ENCODE assay signal across 8 cellular contexts in genomic region chr11:1763796-1764661, GRCh38. TPM values are rescaled to one million over a fixed set of nuclear protein-coding genes. Genes with fewer than 3 reads are reported as not detected.
DNase-seq lines count a peak whose midpoint lies in the region; ATAC-seq and TF ChIP-seq lines count a peak whose summit lies in the region.

TSS of gene CTSD (minus strand) at chr11:1763927. CDS start at chr11:1763859, 68 bp downstream.

- peak within 1 kb of the TSS; percentile 85 for H3K4me3 ChIP-seq in CD8-positive, alpha-beta T cell (ENCODE audit: low read depth, low read length)
- H3K4me3 ChIP-seq in Panc1 (ENCODE audit: low read depth in 2 of 2, low read length in 2 of 2), result peak within 1 kb of the TSS; percentile 88 to 90

- peak within 1 kb of the TSS; percentile 45 for H3K27ac ChIP-seq in CD8-positive, alpha-beta T cell (ENCODE audit: low read depth, low read length)
- peak within 1 kb of the TSS; percentile 94 for H3K27ac ChIP-seq in Panc1 (ENCODE audit: low read length)

- intact Hi-C loops in CD8-positive, alpha-beta T cell (cut with DNase I, micrococcal nuclease), result loop anchor here (2.0 to 5.0 kb wide), 3 partner anchors 69 to 638 kb away; partner anchors contain the start of genes CD81 (in 1 of the 2) and TSSC4 (in 1 of the 2)
- intact Hi-C loops in Panc1 (cut with micrococcal nuclease; ENCODE audit: unreplicated experiment), result loop anchor here (5.0 kb wide), 1 partner anchor 68 kb away; the partner anchor contains the start of gene SYT8

- in situ Hi-C loops in Panc1 (cut with HindIII; ENCODE audit: low pct_unique_long_range_greater_than_20kb, low sequenced_read_pairs), result no loop called here

- peak within 1 kb of the TSS; percentile 86 for H3K27ac Mint-ChIP-seq in CD8-positive, alpha-beta T cell
- H3K27ac Mint-ChIP-seq in naive thymus-derived CD8-positive, alpha-beta T cell, result peak within 1 kb of the TSS; percentile 85 to 95 (median 90)
- H3K27ac Mint-ChIP-seq in stimulated activated naive B cell treated with anti-CD40 and anti-IgM and Interleukin-4, amounts not matched to agents 10 μg/mL and 1 μg/mL and 100 μg/mL, for 72 hours, result peak within 1 kb of the TSS; percentile 96

- no peaks in the 10 kb centered on the region for H3K27me3 ChIP-seq in CD8-positive, alpha-beta T cell (ENCODE audit: insufficient read depth, low read length)
- H3K27me3 ChIP-seq in Panc1 (ENCODE audit: control insufficient read depth, insufficient read depth, low read length), result no peaks in the 10 kb centered on the region

- no peaks in the 10 kb centered on the region for H3K9me3 Mint-ChIP-seq in CD8-positive, alpha-beta T cell
- no peaks in the 10 kb centered on the region for H3K9me3 Mint-ChIP-seq in naive thymus-derived CD8-positive, alpha-beta T cell
- no peaks in the 10 kb centered on the region for H3K9me3 Mint-ChIP-seq in stimulated activated naive B cell treated with anti-CD40 and anti-IgM and Interleukin-4, amounts not matched to agents 10 μg/mL and 1 μg/mL and 100 μg/mL, for 72 hours

- no peaks in the 10 kb centered on the region for H3K9me3 ChIP-seq in CD8-positive, alpha-beta T cell (ENCODE audit: low read length)
- no peaks in the 10 kb centered on the region for H3K9me3 ChIP-seq in Panc1 (ENCODE audit: control insufficient read depth, insufficient read depth, low read depth, low read length)

- no TSS peak for BruUV-seq in Panc1 (replicated peaks; lab: Mats Ljungman, UMichigan)

- no peaks in the 10 kb centered on the region for H3K27me3 Mint-ChIP-seq in CD8-positive, alpha-beta T cell (ENCODE audit: low read depth)
- H3K27me3 Mint-ChIP-seq in naive thymus-derived CD8-positive, alpha-beta T cell, result no peaks in the 10 kb centered on the region
- H3K27me3 Mint-ChIP-seq in stimulated activated naive B cell treated with anti-CD40 and anti-IgM and Interleukin-4, amounts not matched to agents 10 μg/mL and 1 μg/mL and 100 μg/mL, for 72 hours, result peaks cover 0 to 5% of the 10 kb centered on the region in 2 donors

- peaks cover 5% of the 10 kb centered on the region for H3K36me3 ChIP-seq in CD8-positive, alpha-beta T cell (ENCODE audit: insufficient read depth, low read length)
- 0 out of 2 replicates have a peak, but pooled peaks cover 5% of the 10 kb centered on the region for H3K36me3 ChIP-seq in Panc1 (ENCODE audit: control insufficient read depth, insufficient read depth, low read length)

- ATAC-seq in CD8-positive, alpha-beta T cell, result peak; percentile 87
- ATAC-seq in GM19438 (IDR thresholded peaks at IDR 0.05; ENCODE audit: low read depth, unreplicated experiment), result peak; percentile 76
- peak; percentile 73 for ATAC-seq in Panc1
- peak; percentile 80 to 87 for ATAC-seq in naive thymus-derived CD8-positive, alpha-beta T cell
- peak; percentile 90 to 91 for ATAC-seq in stimulated activated naive B cell treated with anti-CD40 and anti-IgM and Interleukin-4, amounts not matched to agents 10 μg/mL and 1 μg/mL and 100 μg/mL, for 72 hours (replicated peaks)

- peak within 1 kb of the TSS; percentile 87 for H3K4me3 Mint-ChIP-seq in CD8-positive, alpha-beta T cell
- peak within 1 kb of the TSS; percentile 86 to 94 (median 91) for H3K4me3 Mint-ChIP-seq in naive thymus-derived CD8-positive, alpha-beta T cell
- peak within 1 kb of the TSS; percentile 94 to 97 for H3K4me3 Mint-ChIP-seq in stimulated activated naive B cell treated with anti-CD40 and anti-IgM and Interleukin-4, amounts not matched to agents 10 μg/mL and 1 μg/mL and 100 μg/mL, for 72 hours

- peaks cover 35% of the 10 kb centered on the region for H3K4me1 Mint-ChIP-seq in CD8-positive, alpha-beta T cell (ENCODE audit: low read depth)
- peaks cover 17 to 41% (median 36%) of the 10 kb centered on the region in 4 donors for H3K4me1 Mint-ChIP-seq in naive thymus-derived CD8-positive, alpha-beta T cell
- peaks cover 10 to 32% of the 10 kb centered on the region in 2 donors for H3K4me1 Mint-ChIP-seq in stimulated activated naive B cell treated with anti-CD40 and anti-IgM and Interleukin-4, amounts not matched to agents 10 μg/mL and 1 μg/mL and 100 μg/mL, for 72 hours

- H3K4me1 ChIP-seq in CD8-positive, alpha-beta T cell (ENCODE audit: insufficient read depth, low read length), result peaks cover 49% of the 10 kb centered on the region
- H3K4me1 ChIP-seq in Panc1 (ENCODE audit: control insufficient read depth, insufficient read depth, low read length), result peaks cover 69% of the 10 kb centered on the region

- peaks cover 21% of the 10 kb centered on the region for H3K36me3 Mint-ChIP-seq in CD8-positive, alpha-beta T cell
- no peaks in the 10 kb centered on the region for H3K36me3 Mint-ChIP-seq in naive thymus-derived CD8-positive, alpha-beta T cell
- H3K36me3 Mint-ChIP-seq in stimulated activated naive B cell treated with anti-CD40 and anti-IgM and Interleukin-4, amounts not matched to agents 10 μg/mL and 1 μg/mL and 100 μg/mL, for 72 hours, result peaks cover 3 to 6% of the 10 kb centered on the region in 2 donors

- POLR2A ChIA-PET in CD8-positive, alpha-beta T cell (lab: Charles Lee), result interaction anchor here (0.9 to 1.4 kb wide), 2 partner anchors 9 to 10 kb away, joined by 3 to 6 read pairs; no protein-coding TSS in a partner anchor
- POLR2A ChIA-PET in Panc1 (lab: Charles Lee), result no interaction called here
- POLR2A ChIA-PET in naive thymus-derived CD8-positive, alpha-beta T cell (lab: Charles Lee), result interaction anchor here (0.5 to 4.7 kb wide), 6 partner anchors 9 to 529 kb away, joined by 3 to 31 read pairs (median 4); partner anchors contain the start of gene IFITM10

- CTCF ChIA-PET in CD8-positive, alpha-beta T cell (lab: Charles Lee), result interaction anchor here (0.7 to 3.0 kb wide), 4 partner anchors 10 to 526 kb away, joined by 3 to 19 read pairs (median 8); no protein-coding TSS in a partner anchor
- CTCF ChIA-PET in Panc1 (lab: Charles Lee), result interaction anchor here (0.6 to 0.9 kb wide), 4 partner anchors 12 to 387 kb away, joined by 3 to 10 read pairs (median 3); no protein-coding TSS in a partner anchor

- peak; percentile 69 to 95 (median 87) for DNase-seq in CD8-positive, alpha-beta T cell
- peak; percentile 80 for DNase-seq in HT-29 (ENCODE audit: low spot score)
- DNase-seq in Panc1 (ENCODE audit: low read depth, low spot score), result no peak
- DNase-seq in activated T-helper 1 cell treated with Interleukin-2 at 50 U/mL for 16 hours (ENCODE audit: low read depth), result peak; percentile 84
- DNase-seq in fibroblast of gingiva (ENCODE audit: low read depth), result peak; percentile 73
- peak; percentile 68 to 93 (median 87) for DNase-seq in naive thymus-derived CD8-positive, alpha-beta T cell
- DNase-seq in stimulated activated naive B cell treated with anti-CD40 and anti-IgM and Interleukin-4, amounts not matched to agents 10 μg/mL and 1 μg/mL and 100 μg/mL, for 72 hours, result peak; percentile 77

- TF ChIP-seq CTCF in CD8-positive, alpha-beta T cell (IDR thresholded peaks at IDR 0.05), result no peak
- TF ChIP-seq CTCF in Panc1 (IDR thresholded peaks at IDR 0.05), result no peak; the same call in 1 of the 2 replicates

RNA-seq across cellular contexts. Expression of gene CTSD, which starts in this region (rescaled TPM):
- total RNA-seq in CD8-positive, alpha-beta T cell, result 10 to 100 TPM; 54.3 to 57.9 TPM
- total RNA-seq in HT-29 (2014; rRNA removed; shearing (Covaris generic)), result 1,063 and 1,119 TPM in 2 replicates
- total RNA-seq in Panc1 (2021; ENCODE audit: unreplicated experiment), result 1,813 TPM
- polyA plus RNA-seq in Panc1 (2012; ENCODE audit: insufficient read length), result 2,493 TPM
- total RNA-seq in naive thymus-derived CD8-positive, alpha-beta T cell, result 100 to 1,000 TPM; 134 to 142 TPM
- 100 to 1,000 TPM; 163 to 203 (median 176) TPM for polyA plus RNA-seq in naive thymus-derived CD8-positive, alpha-beta T cell
